21 cellular contexts compared by ENCODE assay signal in the genomic region with DNA sequence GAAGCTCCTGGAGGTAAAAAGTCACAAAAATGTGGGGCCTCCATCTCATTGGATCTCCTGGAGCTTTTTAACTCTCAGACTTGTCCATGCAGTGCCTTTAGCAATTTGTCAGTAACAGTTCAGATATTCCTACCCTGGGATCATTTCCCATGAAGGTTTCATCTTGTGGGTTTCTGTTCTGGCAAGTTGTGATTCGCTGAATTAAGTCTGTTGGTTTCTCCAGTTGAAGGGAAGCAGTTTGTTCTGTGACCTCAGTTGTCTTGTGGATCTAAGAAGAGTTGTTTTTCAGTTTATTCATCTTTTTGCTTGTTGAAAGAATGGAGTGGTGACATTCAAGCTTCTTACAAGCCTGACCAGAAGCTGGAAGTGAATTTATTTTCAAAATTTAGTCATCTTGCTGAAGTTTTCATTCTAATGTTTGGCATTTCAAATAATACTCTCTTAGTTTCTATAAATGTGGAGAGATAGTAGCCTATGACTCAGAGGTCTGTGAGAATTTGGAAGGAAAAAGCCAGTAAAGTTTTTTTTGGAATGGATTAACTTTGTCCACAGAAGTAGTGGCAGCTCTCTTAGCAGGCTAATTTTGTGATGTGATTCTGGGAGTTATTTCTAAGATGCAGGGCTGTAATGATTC.
DNase-seq lines count a peak whose midpoint lies in the region; ATAC-seq, FAIRE-seq and TF ChIP-seq lines count a peak whose summit lies in the region.
"Had no signal": no experiment of that assay in that cellular context is flagged by ENCODE, and none has a peak within 500 bp of the region (broad histone marks: within the 10 kb centered on the region; RNA-seq: fewer than 3 reads in every experiment).

No MANE protein-coding gene starts in this region.

- H3K4me2 ChIP-seq in SK-N-SH, result peak overlapping the region; percentile 13; the same call in 1 of the 2 replicates

- TF ChIP-seq EP300 in SK-N-SH (IDR thresholded peaks at IDR 0.05; ENCODE audit: borderline replicate concordance in 1 of 2, low read depth in 1 of 2, low read length in 1 of 2) (no peak), transverse colon (IDR thresholded peaks at IDR 0.05; ENCODE audit: low read depth) (no peak)

- H3K79me2 ChIP-seq in SK-N-SH (ENCODE audit: insufficient read depth), result no peaks in the 10 kb centered on the region

- POLR2A ChIA-PET in SK-N-SH (lab: Yijun Ruan, JAX), result no interaction called here

- H4K20me1 ChIP-seq in SK-N-SH (ENCODE audit: insufficient read depth), result no peaks in the 10 kb centered on the region

- H3K4me3 ChIP-seq in SK-N-SH (ENCODE audit: low read depth in 2 of 2, low read length in 1 of 2), result no peak overlapping the region; a peak in 1 of 4 replicates
- no peak overlapping the region for H3K4me3 ChIP-seq in bronchial epithelial cell (ENCODE audit: low read depth, low read length)
- no peak overlapping the region for H3K4me3 ChIP-seq in aorta (ENCODE audit: low read length in 2 of 2)
- H3K4me3 ChIP-seq in transverse colon, result no peak overlapping the region
- H3K4me3 ChIP-seq: esophagus muscularis mucosa, prostate gland, tibial nerve had no signal

- no peak for ATAC-seq in SK-N-SH treated with all-trans-retinoic acid at 6 μM for 48 hours
- peak; percentile 68 for ATAC-seq in left ventricle myocardium superior
- peak; percentile 81 for ATAC-seq in aorta (ENCODE audit: low FRiP score)
- ATAC-seq: HepG2 had no signal

- TF ChIP-seq CTCF in SK-N-SH (IDR thresholded peaks at IDR 0.05) (no peak), bronchial epithelial cell (IDR thresholded peaks at IDR 0.05; ENCODE audit: insufficient read depth, low read length, severe bottlenecking) (no peak), transverse colon (IDR thresholded peaks at IDR 0.05) (no peak)

- CTCF ChIA-PET in SK-N-SH (lab: Yijun Ruan, JAX), result no interaction called here

- H3K27ac ChIP-seq in SK-N-SH (ENCODE audit: low read depth in 2 of 2, low read length in 1 of 2) (peak overlapping the region in 1 of 2 experiments; percentile 87; a peak in 2 of 4 replicates), aorta (ENCODE audit: low read depth in 1 of 2, low read length in 2 of 2) (peak overlapping the region; percentile 25 to 30), transverse colon (no peak overlapping the region)
- H3K27ac ChIP-seq: 22Rv1, esophagus muscularis mucosa, prostate gland had no signal

- intact Hi-C loops in left ventricle myocardium superior (cut with micrococcal nuclease), result no loop called here
- intact Hi-C loops in aorta (cut with DNase I), result no loop called here
- intact Hi-C loops in transverse colon (cut with DNase I; ENCODE audit: low total_unique reads), result no loop called here

- H3K36me3 ChIP-seq in SK-N-SH (replicated peaks in 1 of 2; ENCODE audit: control insufficient read depth in 1 of 2, insufficient read depth in 2 of 2, low read length in 1 of 2), result no peaks in the 10 kb centered on the region
- no peaks in the 10 kb centered on the region for H3K36me3 ChIP-seq in bronchial epithelial cell (ENCODE audit: control insufficient read depth, insufficient read depth, low read length)
- H3K36me3 ChIP-seq in aorta (ENCODE audit: control insufficient read depth in 1 of 2, insufficient read depth in 2 of 2, low read length in 1 of 2), result no peaks in the 10 kb centered on the region
- H3K36me3 ChIP-seq in transverse colon, result no peaks in the 10 kb centered on the region
- H3K36me3 ChIP-seq: esophagus muscularis mucosa, prostate gland, tibial nerve had no signal

- H3K4me1 ChIP-seq in SK-N-SH (ENCODE audit: control insufficient read depth in 1 of 2, insufficient read depth in 2 of 2, low read depth in 1 of 2, low read length in 1 of 2) (no peaks in the 10 kb centered on the region), aorta (ENCODE audit: control insufficient read depth in 1 of 2, insufficient read depth in 2 of 2, low read length in 2 of 2) (no peaks in the 10 kb centered on the region), transverse colon (no peaks in the 10 kb centered on the region)
- H3K4me1 ChIP-seq: esophagus muscularis mucosa, prostate gland had no signal

- no peak for FAIRE-seq in bronchial epithelial cell (lab: Jason Lieb, UNC)
- FAIRE-seq: H1, HepG2, islet of Langerhans, TTC549 had no signal

- H3K27me3 ChIP-seq in SK-N-SH (ENCODE audit: insufficient read depth) (no peaks in the 10 kb centered on the region), bronchial epithelial cell (ENCODE audit: control insufficient read depth, insufficient read depth, low read length) (no peaks in the 10 kb centered on the region), aorta (ENCODE audit: control insufficient read depth in 1 of 2, insufficient read depth in 2 of 2, low read length in 1 of 2) (no peaks in the 10 kb centered on the region), transverse colon (no peaks in the 10 kb centered on the region)
- H3K27me3 ChIP-seq: esophagus muscularis mucosa, tibial nerve had no signal

- TF ChIP-seq POLR2A in transverse colon (IDR thresholded peaks at IDR 0.05), result no peak

- no peaks in the 10 kb centered on the region for H3K9me2 ChIP-seq in SK-N-SH

- peaks cover 17% of the 10 kb centered on the region for H3F3A ChIP-seq in SK-N-SH (replicated peaks; ENCODE audit: insufficient read depth)

- 0% methylated on average over 1 of the region's 1 CpG for WGBS in SK-N-SH (ENCODE audit: low lambda C conversion rate)
- 8 to 17% methylated on average over 1 of the region's 1 CpG for WGBS in aorta, 2 donors
- WGBS in transverse colon (ENCODE audit: low coverage in 1 of 2), 2 donors, result 33 to 67% methylated on average over 1 of the region's 1 CpG

- in situ Hi-C loops in transverse colon (cut with MboI; ENCODE audit: low pct_ligation_motif_present in 1 of 4, low pct_unique_long_range_greater_than_20kb in 1 of 4, low sequenced_read_pairs in 3 of 4), result no loop called here

- H3K9me3 ChIP-seq in SK-N-SH, result peaks cover 8% of the 10 kb centered on the region; the same call in 1 of the 2 replicates
- H3K9me3 ChIP-seq in aorta (ENCODE audit: control insufficient read depth, low read length), result no peaks in the 10 kb centered on the region
- peaks cover 0 to 11% of the 10 kb centered on the region in 2 donors for H3K9me3 ChIP-seq in transverse colon
- H3K9me3 ChIP-seq: prostate gland had no signal

- no peak for TF ChIP-seq RAD21 in SK-N-SH (IDR thresholded peaks at IDR 0.05; ENCODE audit: low read length)

- peak overlapping the region; percentile 39; the same call in 1 of the 2 replicates for H2AFZ ChIP-seq in SK-N-SH (ENCODE audit: low read depth)

- H3K9ac ChIP-seq in SK-N-SH, result peak overlapping the region; percentile 4; the same call in 1 of the 2 replicates

- no peak for DNase-seq in SK-N-SH
- peak; percentile 82 for DNase-seq in bronchial epithelial cell (ENCODE audit: low read depth)
- no peak for DNase-seq in left ventricle myocardium superior
- no peak for DNase-seq in aorta
- DNase-seq in glomerular visceral epithelial cell (ENCODE audit: extremely low spot score), result no peak
- DNase-seq in NCI-H524 treated with DMSO at 0.1 percent for 48 hours (lab: John Stamatoyannopoulos, UW), result no peak
- no peak for DNase-seq in transverse colon
- DNase-seq: activated CD4-positive, alpha-beta T cell treated with anti-CD3 and anti-CD28 coated beads, Interleukin-2, amount 50 U/mL, for 1 hour; activated naive CD8-positive, alpha-beta T cell treated with anti-CD3 and anti-CD28 coated beads for 36 hours; activated T-cell treated with anti-CD3 and anti-CD28 coated beads, Interleukin-2, amount 50 U/mL, for 1 hour; GF-D8; SIG-M5 had no signal

TF ChIP-seq in SK-N-SH, 30 proteins besides CTCF, POLR2A, EP300 and RAD21 (continues in another document):
- TF ChIP-seq YY1 (IDR thresholded peaks at IDR 0.05; ENCODE audit: low read depth), result no peak

TF ChIP-seq in SK-N-SH treated with all-trans-retinoic acid at 6 μM for 48 hours, 23 proteins besides CTCF, POLR2A, EP300 and RAD21 (continues in another document):
- TF ChIP-seq TOX (CRISPR knock-in tag; IDR thresholded peaks at IDR 0.05; ENCODE audit: borderline replicate concordance) (no peak), ISL1 (CRISPR knock-in tag; IDR thresholded peaks at IDR 0.05) (no peak), ZFP3 (CRISPR knock-in tag; IDR thresholded peaks at IDR 0.05) (no peak), ZNF70 (CRISPR knock-in tag; IDR thresholded peaks at IDR 0.05) (no peak), PPARA (CRISPR knock-in tag; IDR thresholded peaks at IDR 0.05; ENCODE audit: borderline replicate concordance) (no peak), OSR1 (CRISPR knock-in tag; IDR thresholded peaks at IDR 0.05) (no peak), ZNF565 (CRISPR knock-in tag; conservative IDR thresholded peaks at IDR 0.05; ENCODE audit: low read depth) (no peak), SNAI2 (CRISPR knock-in tag; IDR thresholded peaks at IDR 0.05) (no peak), TCF4 (CRISPR knock-in tag; IDR thresholded peaks at IDR 0.05; ENCODE audit: borderline replicate concordance) (no peak), GLIS3 (CRISPR knock-in tag; IDR thresholded peaks at IDR 0.05) (no peak)
- TF ChIP-seq, protein P1, sequence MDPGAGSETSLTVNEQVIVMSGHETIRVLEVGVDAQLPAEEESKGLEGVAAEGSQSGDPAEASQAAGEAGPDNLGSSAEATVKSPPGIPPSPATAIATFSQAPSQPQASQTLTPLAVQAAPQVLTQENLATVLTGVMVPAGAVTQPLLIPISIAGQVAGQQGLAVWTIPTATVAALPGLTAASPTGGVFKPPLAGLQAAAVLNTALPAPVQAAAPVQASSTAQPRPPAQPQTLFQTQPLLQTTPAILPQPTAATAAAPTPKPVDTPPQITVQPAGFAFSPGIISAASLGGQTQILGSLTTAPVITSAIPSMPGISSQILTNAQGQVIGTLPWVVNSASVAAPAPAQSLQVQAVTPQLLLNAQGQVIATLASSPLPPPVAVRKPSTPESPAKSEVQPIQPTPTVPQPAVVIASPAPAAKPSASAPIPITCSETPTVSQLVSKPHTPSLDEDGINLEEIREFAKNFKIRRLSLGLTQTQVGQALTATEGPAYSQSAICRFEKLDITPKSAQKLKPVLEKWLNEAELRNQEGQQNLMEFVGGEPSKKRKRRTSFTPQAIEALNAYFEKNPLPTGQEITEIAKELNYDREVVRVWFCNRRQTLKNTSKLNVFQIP (CRISPR knock-in tag; IDR thresholded peaks at IDR 0.05; ENCODE audit: borderline replicate concordance, low read depth), result no peak

Comparison
In these comparisons a context has a peak if more than half of its experiments do, and no peak if none do; other contexts are left out.
1. H3K27ac ChIP-seq: peak in aorta (2 of 2); none in transverse colon (0 of 4).